ENCODE assay signal across 8 cellular contexts in the genomic region with DNA sequence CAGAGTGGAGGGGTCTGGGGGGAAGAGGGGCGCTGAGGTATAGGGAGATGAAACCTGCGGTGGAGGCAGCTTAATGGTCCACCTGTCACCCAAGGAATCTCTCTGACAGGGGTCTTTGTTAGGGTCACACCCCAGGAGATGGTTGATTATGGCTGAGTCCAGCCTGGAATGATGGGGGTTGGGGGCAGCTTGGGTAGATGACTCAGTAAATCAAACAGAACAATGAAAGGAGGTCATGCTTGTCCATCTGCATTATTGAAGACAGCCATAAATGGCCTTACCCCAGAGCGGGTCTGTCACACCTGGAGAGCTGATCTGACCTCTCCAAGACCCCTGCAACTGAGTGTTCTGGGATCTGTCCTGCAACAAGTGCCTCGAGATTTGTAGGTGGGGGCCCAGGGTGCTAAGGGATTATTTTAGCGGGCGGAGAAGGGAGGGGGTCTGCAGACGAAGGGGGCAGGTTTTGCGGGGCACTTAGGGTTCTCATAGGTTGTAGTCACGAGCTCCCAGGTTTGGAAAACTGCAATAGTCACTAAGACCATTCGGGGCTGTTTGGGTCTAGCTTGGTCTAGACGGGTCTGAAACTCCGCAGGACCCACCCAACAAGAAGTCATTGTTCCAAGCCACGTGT. TPM values are rescaled to one million over a fixed set of nuclear protein-coding genes. Genes with fewer than 3 reads are reported as not detected.
DNase-seq lines count a peak whose midpoint lies in the region; ATAC-seq and TF ChIP-seq lines count a peak whose summit lies in the region.

No MANE protein-coding gene starts in this region.

- peaks cover 0 to 2% (median 0%) of the 10 kb centered on the region in 5 donors for H3K9me3 Mint-ChIP-seq in CD8-positive, alpha-beta memory T cell
- H3K9me3 Mint-ChIP-seq in neural progenitor cell, result no peaks in the 10 kb centered on the region

- H3K4me1 ChIP-seq in CD8-positive, alpha-beta memory T cell (ENCODE audit: insufficient read depth, low read length), result no peaks in the 10 kb centered on the region
- H3K4me1 ChIP-seq in neural progenitor cell (peaks cover 14% of the 10 kb centered on the region), lower lobe of right lung (peaks cover 34% of the 10 kb centered on the region)

- H2AFZ ChIP-seq in neural progenitor cell (replicated peaks), result peak overlapping the region; percentile 38

- TF ChIP-seq CTCF in neural progenitor cell (IDR thresholded peaks at IDR 0.05), result no peak
- no peak for TF ChIP-seq CTCF in lower lobe of right lung (IDR thresholded peaks at IDR 0.05)

- DNase-seq in CD8-positive, alpha-beta memory T cell, result no peak
- peak; percentile 64 for DNase-seq in ecto neural progenitor cell (ENCODE audit: low spot score)
- peak; percentile 16 for DNase-seq in neural progenitor cell (ENCODE audit: low spot score)
- DNase-seq in lower lobe of right lung, result no peak
- DNase-seq in GM03348 (ENCODE audit: low spot score), result no peak
- no peak for DNase-seq in middle frontal gyrus (ENCODE audit: extremely low spot score, low spot score)

- peaks cover 19 to 25% (median 23%) of the 10 kb centered on the region in 3 donors for H3K4me1 Mint-ChIP-seq in CD8-positive, alpha-beta memory T cell
- H3K4me1 Mint-ChIP-seq in neural progenitor cell, result peaks cover 39% of the 10 kb centered on the region

- H3K27me3 ChIP-seq in CD8-positive, alpha-beta memory T cell (ENCODE audit: insufficient read depth, low read length, poor library complexity, severe bottlenecking), result peaks cover 26% of the 10 kb centered on the region
- H3K27me3 ChIP-seq in neural progenitor cell (peaks cover 11% of the 10 kb centered on the region), lower lobe of right lung (ENCODE audit: low read depth) (peaks cover 34% of the 10 kb centered on the region)

- peaks cover 35 to 69% of the 10 kb centered on the region in 2 donors for H3K27me3 Mint-ChIP-seq in CD8-positive, alpha-beta memory T cell
- peaks cover 12% of the 10 kb centered on the region for H3K27me3 Mint-ChIP-seq in neural progenitor cell (ENCODE audit: insufficient read depth, low read depth)

- no peak overlapping the region for H3K27ac ChIP-seq in CD8-positive, alpha-beta memory T cell (ENCODE audit: low read depth, low read length)
- H3K27ac ChIP-seq in KOPT-K1 (ENCODE audit: low read depth, low read length, poor library complexity, severe bottlenecking) (peak overlapping the region; percentile 53), neural progenitor cell (no peak overlapping the region), lower lobe of right lung (no peak overlapping the region)

- H3K27ac Mint-ChIP-seq in CD8-positive, alpha-beta memory T cell, result no peak overlapping the region
- peak overlapping the region; percentile 100 for H3K27ac Mint-ChIP-seq in neural progenitor cell

- CTCF ChIA-PET in CD8-positive, alpha-beta memory T cell (lab: Charles Lee), result no interaction called here

- peak overlapping the region; percentile 77 for H3K4me2 ChIP-seq in neural progenitor cell

- ATAC-seq in lower lobe of right lung, result no peak
- ATAC-seq in HG02938 (IDR thresholded peaks at IDR 0.05; ENCODE audit: unreplicated experiment), result no peak

- H3K79me2 ChIP-seq in neural progenitor cell (ENCODE audit: low read depth), result peaks cover 39% of the 10 kb centered on the region

- POLR2A ChIA-PET in CD8-positive, alpha-beta memory T cell (lab: Charles Lee), result no interaction called here

- no peaks in the 10 kb centered on the region for H3K9me3 ChIP-seq in CD8-positive, alpha-beta memory T cell (ENCODE audit: low read length)
- H3K9me3 ChIP-seq in KOPT-K1 (ENCODE audit: insufficient read depth, low read length, poor library complexity, severe bottlenecking) (no peaks in the 10 kb centered on the region), neural progenitor cell (ENCODE audit: low read depth) (no peaks in the 10 kb centered on the region), lower lobe of right lung (no peaks in the 10 kb centered on the region)

- no peak overlapping the region for H3K4me3 ChIP-seq in CD8-positive, alpha-beta memory T cell (ENCODE audit: low read length)
- H3K4me3 ChIP-seq in neural progenitor cell (peak overlapping the region; percentile 53), lower lobe of right lung (no peak overlapping the region)

- H3K4me3 Mint-ChIP-seq in CD8-positive, alpha-beta memory T cell, result peak overlapping the region; percentile 39 to 90 (median 76)
- peak overlapping the region; percentile 97 for H3K4me3 Mint-ChIP-seq in neural progenitor cell

- H3K36me3 Mint-ChIP-seq in CD8-positive, alpha-beta memory T cell, result no peaks in the 10 kb centered on the region
- H3K36me3 Mint-ChIP-seq in neural progenitor cell, result peaks cover 11% of the 10 kb centered on the region

- peaks cover 37% of the 10 kb centered on the region for H4K20me1 ChIP-seq in neural progenitor cell (ENCODE audit: low read depth)

- intact Hi-C loops in lower lobe of right lung (cut with DNase I), result no loop called here

- H3K36me3 ChIP-seq in CD8-positive, alpha-beta memory T cell (ENCODE audit: insufficient read depth, low read length), result no peaks in the 10 kb centered on the region
- H3K36me3 ChIP-seq in KOPT-K1 (ENCODE audit: insufficient read depth, low read length), result peaks cover 11% of the 10 kb centered on the region
- H3K36me3 ChIP-seq in neural progenitor cell, result no peaks in the 10 kb centered on the region
- no peaks in the 10 kb centered on the region for H3K36me3 ChIP-seq in lower lobe of right lung

- no peak overlapping the region for H3K9ac ChIP-seq in neural progenitor cell

- H3F3A ChIP-seq in neural progenitor cell (ENCODE audit: low read depth), result peaks cover 33% of the 10 kb centered on the region

RNA-seq across cellular contexts. Expression of a gene that starts 0.8 kb away (rescaled TPM):
- 1 to 10 TPM in 1 of 2 experiments, under 1 TPM in 1; 0.84 to 1.1 TPM for total RNA-seq in CD8-positive, alpha-beta memory T cell
- polyA plus RNA-seq in CD8-positive, alpha-beta memory T cell, result 1.2 TPM
- total RNA-seq in neural progenitor cell (ENCODE audit: low replicate concordance) (371 and 935 TPM in 2 replicates), lower lobe of right lung (37.7 TPM)

Comparison
In these comparisons a context has a peak if more than half of its experiments do, and no peak if none do; other contexts are left out.
1. DNase-seq: peak in ecto neural progenitor cell (single experiment) and neural progenitor cell (single experiment); none in CD8-positive, alpha-beta memory T cell (0 of 5), lower lobe of right lung (single experiment), GM03348 (single experiment) and middle frontal gyrus (single experiment).
2. RNA of a gene that starts 0.8 kb away (total RNA-seq): 371 to 935 TPM in neural progenitor cell and 37.7 TPM in lower lobe of right lung (single experiment); 0.84 to 1.1 TPM in CD8-positive, alpha-beta memory T cell; every median in the first group is over 10 times any median in the second.